ENCODE assay signal across 8 cellular contexts in the genomic region with DNA sequence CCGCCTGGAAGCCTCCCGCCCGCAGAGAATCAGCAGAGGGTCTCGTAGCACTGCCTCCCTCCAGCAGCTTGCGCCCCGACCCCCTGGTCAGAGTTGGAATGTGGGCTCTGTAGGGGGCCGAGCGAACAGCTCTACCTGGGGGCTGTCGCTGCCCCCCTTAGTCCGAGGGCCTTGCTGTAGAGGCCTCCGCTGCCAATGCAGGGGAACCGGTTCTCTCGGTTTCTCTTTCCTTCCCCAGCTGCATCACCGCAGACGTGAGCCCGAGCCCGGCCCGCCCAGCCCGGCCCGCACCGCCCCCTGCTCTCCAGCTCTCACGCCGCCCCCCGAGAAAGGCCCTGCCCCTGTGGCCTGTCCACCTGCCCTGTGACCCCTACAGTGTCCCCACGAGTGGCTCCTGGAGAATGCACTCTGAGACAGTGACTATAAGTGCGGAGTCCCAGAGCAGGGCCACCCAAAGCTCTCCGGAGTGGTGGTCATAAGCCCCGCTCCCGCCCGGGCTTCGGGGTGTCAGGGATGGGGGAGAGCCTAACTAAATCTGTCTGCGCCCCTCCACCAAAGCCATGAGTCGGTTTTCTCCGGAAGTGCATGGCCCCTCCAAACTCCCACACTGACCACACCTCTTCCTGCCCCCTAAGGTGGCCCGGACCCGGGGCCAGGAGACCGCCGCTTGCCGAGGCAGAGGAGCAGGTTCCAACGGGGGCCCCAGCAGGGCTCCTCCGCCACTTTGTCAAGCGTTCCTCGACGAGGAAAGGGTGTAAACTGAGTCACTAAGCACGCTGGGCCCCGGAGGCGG. TPM values are rescaled to one million over a fixed set of nuclear protein-coding genes. Genes with fewer than 3 reads are reported as not detected.
DNase-seq lines count a peak whose midpoint lies in the region; ATAC-seq, FAIRE-seq and TF ChIP-seq lines count a peak whose summit lies in the region.

No MANE protein-coding gene starts in this region.

- H3K4me2 ChIP-seq in A549 = peak overlapping the region; percentile 99

- H3K4me3 ChIP-seq in A549 = peak overlapping the region; percentile 52
- peak overlapping the region; percentile 41 to 51 (median 46) for H3K4me3 ChIP-seq in right lobe of liver
- peak overlapping the region; percentile 74 for H3K4me3 ChIP-seq in thoracic aorta

- H3K27me3 ChIP-seq in right lobe of liver (peaks cover 0 to 19% of the 10 kb centered on the region in 2 donors), thoracic aorta (replicated peaks; ENCODE audit: insufficient read depth) (no peaks in the 10 kb centered on the region)

- H3K36me3 ChIP-seq in right lobe of liver (no peaks in the 10 kb centered on the region), thoracic aorta (peaks cover 7% of the 10 kb centered on the region)

- TF ChIP-seq POLR2A in A549 (IDR thresholded peaks at IDR 0.05; ENCODE audit: low read length) (no peak), right lobe of liver (IDR thresholded peaks at IDR 0.05) (no peak)

- no peak for TF ChIP-seq EP300 in A549 (IDR thresholded peaks at IDR 0.05)

- no peak for TF ChIP-seq CTCF in A549 (IDR thresholded peaks at IDR 0.05)
- no peak for TF ChIP-seq CTCF in brain (conservative IDR thresholded peaks at IDR 0.05)
- TF ChIP-seq CTCF in right lobe of liver (IDR thresholded peaks at IDR 0.05) = no peak
- no peak for TF ChIP-seq CTCF in thoracic aorta (IDR thresholded peaks at IDR 0.05)

- peak overlapping the region; percentile 69 to 80 (median 76) for H3K4me3 Mint-ChIP-seq in brain

- no peak for DNase-seq in A549 (ENCODE audit: low read depth in 1 of 2, low spot score in 1 of 2)
- DNase-seq in HuH-7.5 (ENCODE audit: low spot score) = peak; percentile 63
- DNase-seq in right lobe of liver = peak in 1 of 3 donors; percentile 62
- DNase-seq in thoracic aorta (ENCODE audit: low spot score) = no peak
- DNase-seq in pons (ENCODE audit: low spot score) = no peak
- DNase-seq in activated gamma-delta T cell (lab: John Stamatoyannopoulos, UW) = no peak

- TF ChIP-seq RAD21 in A549 (conservative IDR thresholded peaks at IDR 0.05 in 1 of 2, IDR thresholded peaks at IDR 0.05 in 1 of 2) = no peak

- H3K4me1 ChIP-seq in A549 (peaks cover 23% of the 10 kb centered on the region), right lobe of liver (peaks cover 0 to 25% (median 5%) of the 10 kb centered on the region in 4 donors), thoracic aorta (ENCODE audit: control insufficient read depth in 1 of 2, low read depth in 2 of 2) (peaks cover 31 to 45% of the 10 kb centered on the region in 2 donors)

- peaks cover 83% of the 10 kb centered on the region for H3K27me3 Mint-ChIP-seq in brain

- intact Hi-C loops in right lobe of liver (cut with DNase I) = no loop called here

- H3K27ac ChIP-seq in A549 = peak overlapping the region; percentile 47 to 85
- H3K27ac ChIP-seq in right lobe of liver = no peak overlapping the region
- no peak overlapping the region for H3K27ac ChIP-seq in thoracic aorta

- CTCF ChIA-PET in A549 (lab: Yijun Ruan, JAX) = interaction anchor here (1.0 to 11.0 kb wide), 2 partner anchors 35 to 295 kb away, joined by 3 to 331 read pairs; a partner anchor contains a TSS

- POLR2A ChIA-PET in A549 (lab: Yijun Ruan, JAX) = interaction anchor here (1.3 kb wide), 1 partner anchor 154 kb away, joined by 3 read pairs; no protein-coding TSS in a partner anchor

- no peaks in the 10 kb centered on the region for H3K9me3 ChIP-seq in A549
- H3K9me3 ChIP-seq in right lobe of liver = no peaks in the 10 kb centered on the region
- H3K9me3 ChIP-seq in thoracic aorta = no peaks in the 10 kb centered on the region

- no peak for FAIRE-seq in A549 (lab: Jason Lieb, UNC)

- peaks cover 26% of the 10 kb centered on the region for H3K4me1 Mint-ChIP-seq in brain

- H3K36me3 Mint-ChIP-seq in brain = peaks cover 4% of the 10 kb centered on the region

- no peak overlapping the region for H3K27ac Mint-ChIP-seq in brain

- peak in 1 of 2 experiments; percentile 3; a peak in 3 of 6 replicates for ATAC-seq in A549
- ATAC-seq in GM19023 (IDR thresholded peaks at IDR 0.05; ENCODE audit: unreplicated experiment) = peak; percentile 3
- peak in 3 of 4 donors; percentile 5 to 26 (median 12) for ATAC-seq in right lobe of liver
- ATAC-seq in thoracic aorta (ENCODE audit: insufficient number of reproducible peaks, low FRiP score, low read depth) = no peak

- H3K9me3 Mint-ChIP-seq in brain = peaks cover 0 to 5% (median 0%) of the 10 kb centered on the region in 5 experiments

- 65% methylated on average over 47 of the region's 47 CpGs for WGBS in A549 (ENCODE audit: missing lambda C conversion rate)
- no CpG with 5 or more reads among the region's 47 CpGs for WGBS in right lobe of liver (ENCODE audit: insufficient coverage, low coverage, low lambda C conversion rate, missing lambda C conversion rate)

TF ChIP-seq in A549, 52 proteins besides CTCF, POLR2A, EP300 and RAD21:
- TF ChIP-seq CEBPB (IDR thresholded peaks at IDR 0.05) (no peak), MAZ (IDR thresholded peaks at IDR 0.05; ENCODE audit: borderline replicate concordance, low read depth, low read length) (no peak), NPAS2 (CRISPR knock-in tag; IDR thresholded peaks at IDR 0.05; ENCODE audit: borderline replicate concordance) (no peak), RNF2 (IDR thresholded peaks at IDR 0.05; ENCODE audit: borderline replicate concordance, low read depth) (no peak), CBX8 (IDR thresholded peaks at IDR 0.05) (no peak), TP53 (CRISPR knock-in tag; IDR thresholded peaks at IDR 0.05) (no peak), EHMT2 (IDR thresholded peaks at IDR 0.05; ENCODE audit: low read depth) (no peak), JUNB (IDR thresholded peaks at IDR 0.05) (no peak), CBX2 (IDR thresholded peaks at IDR 0.05; ENCODE audit: borderline replicate concordance, low read depth) (no peak)
- TF ChIP-seq, protein P1, sequence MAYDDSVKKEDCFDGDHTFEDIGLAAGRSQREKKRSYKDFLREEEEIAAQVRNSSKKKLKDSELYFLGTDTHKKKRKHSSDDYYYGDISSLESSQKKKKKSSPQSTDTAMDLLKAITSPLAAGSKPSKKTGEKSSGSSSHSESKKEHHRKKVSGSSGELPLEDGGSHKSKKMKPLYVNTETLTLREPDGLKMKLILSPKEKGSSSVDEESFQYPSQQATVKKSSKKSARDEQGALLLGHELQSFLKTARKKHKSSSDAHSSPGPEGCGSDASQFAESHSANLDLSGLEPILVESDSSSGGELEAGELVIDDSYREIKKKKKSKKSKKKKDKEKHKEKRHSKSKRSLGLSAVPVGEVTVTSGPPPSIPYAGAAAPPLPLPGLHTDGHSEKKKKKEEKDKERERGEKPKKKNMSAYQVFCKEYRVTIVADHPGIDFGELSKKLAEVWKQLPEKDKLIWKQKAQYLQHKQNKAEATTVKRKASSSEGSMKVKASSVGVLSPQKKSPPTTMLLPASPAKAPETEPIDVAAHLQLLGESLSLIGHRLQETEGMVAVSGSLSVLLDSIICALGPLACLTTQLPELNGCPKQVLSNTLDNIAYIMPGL (CRISPR knock-in tag; IDR thresholded peaks at IDR 0.05; ENCODE audit: borderline replicate concordance) = no peak

RNA-seq across cellular contexts. Expression of a gene that starts 1.7 kb away (rescaled TPM):
- polyA plus RNA-seq in A549 (2011; rRNA removed) (7.7 and 10.0 TPM in 2 replicates), A549 (2017; fragmentation: RNase III; extraction: RNeasy Plus Mini Kit Qiagen cat#74134 plus additional on column Dnase treatment) (15.2 to 16.4 TPM (median 15.7 TPM) in 3 replicates), brain (ENCODE audit: insufficient read depth, low read depth, low replicate concordance) (2.3 TPM)
- 21.4 and 21.7 TPM in 2 replicates for polyA plus RNA-seq in A549 (2012; cell fraction: cytosol; rRNA removed)
- 75.5 and 149 TPM in 2 replicates for polyA plus RNA-seq in A549 (2012; cell fraction: nucleus; rRNA removed)
- 13.2 and 14.6 TPM in 2 replicates for polyA minus RNA-seq in A549 (2011; rRNA and poly(A)+ RNA removed)
- total RNA-seq in right lobe of liver (1 to 10 TPM; 4.9 to 9.3 (median 6.8) TPM), thoracic aorta (10 to 100 TPM; 25.5 to 33.4 TPM)

RNA-seq across cellular contexts. Expression of a gene that starts 59.6 kb away (rescaled TPM):
- polyA plus RNA-seq in A549 (2011; rRNA removed) (14.8 and 17.9 TPM in 2 replicates), A549 (2017; fragmentation: RNase III; extraction: RNeasy Plus Mini Kit Qiagen cat#74134 plus additional on column Dnase treatment) (10.7 to 13.4 TPM (median 13.2 TPM) in 3 replicates), brain (ENCODE audit: insufficient read depth, low read depth, low replicate concordance) (14.5 TPM)
- polyA plus RNA-seq in A549 (2012; cell fraction: cytosol; rRNA removed) = 14.2 and 15.5 TPM in 2 replicates
- polyA plus RNA-seq in A549 (2012; cell fraction: nucleus; rRNA removed) = 22.9 and 34.1 TPM in 2 replicates
- 67.3 and 71.0 TPM in 2 replicates for polyA minus RNA-seq in A549 (2011; rRNA and poly(A)+ RNA removed)
- total RNA-seq in right lobe of liver (10 to 100 TPM; 11.9 to 27.5 (median 23.1) TPM), thoracic aorta (100 to 1,000 TPM in 1 of 2 donors, 10 to 100 TPM in 1; 64.3 to 134 TPM)

Comparison
In these comparisons a context has a peak if more than half of its experiments do, and no peak if none do; other contexts are left out.
1. H3K27ac ChIP-seq: peak in A549 (2 of 2); none in right lobe of liver (0 of 3) and thoracic aorta (0 of 2).
2. Peak in every context shown above with its lines, with median percentiles within 50 percentile points of each other: H3K4me3 ChIP-seq.